Comparison of ENCODE assay signal across 24 cellular contexts in genomic region chrX:48470833-48471118, GRCh38. TPM values are rescaled to one million over a fixed set of nuclear protein-coding genes. Genes with fewer than 3 reads are reported as not detected.
"Had no signal": no experiment of that assay in that cellular context is flagged by ENCODE, and none has a peak within 500 bp of the region (broad histone marks: within the 10 kb centered on the region; RNA-seq: fewer than 3 reads in every experiment).

No MANE protein-coding gene starts in this region.

- H3K27ac ChIP-seq: breast epithelium, foreskin keratinocyte, lower lobe of right lung, prostate gland, skin epidermis, tibial artery, uterus had no signal

- H3K4me3 ChIP-seq: breast epithelium, lower lobe of right lung, prostate gland, skin epidermis, tibial artery, uterus had no signal

- H3K4me1 ChIP-seq: breast epithelium, lower lobe of right lung, prostate gland, uterus had no signal

- DNase-seq: activated B cell treated with CpG ODN at 0.5 μM for 24 hours; activated CD4-positive, alpha-beta T cell treated with anti-CD3 and anti-CD28 coated beads for 48 hours; activated CD8-positive, alpha-beta memory T cell treated with anti-CD3 and anti-CD28 coated beads, Interleukin-2, amount 50 U/mL, for 48 hours; activated CD8-positive, alpha-beta T cell treated with anti-CD3 and anti-CD28 coated beads for 36 hours; activated gamma-delta T cell treated with Interleukin-2 at 50 U/mL for 16 hours; activated T-cell treated with anti-CD3 and anti-CD28 coated beads, Interleukin-2, amount 50 U/mL, for 72 hours; aorta; cerebellar nuclear complex; effector CD8-positive, alpha-beta T cell; lower lobe of right lung; right cardiac atrium; stimulated activated CD4-positive, alpha-beta T cell treated with anti-CD3 and anti-CD28 coated beads, Interleukin-4, amount 100 ng/mL, for 24 hours; stimulated activated naive CD4-positive, alpha-beta T cell; tibial artery; uterus had no signal

- H3K9me3 ChIP-seq: breast epithelium, lower lobe of right lung, prostate gland, tibial artery, uterus had no signal

- ATAC-seq: activated CD8-positive, alpha-beta T cell treated with anti-CD3 and anti-CD28 coated beads for 36 hours; activated T-cell treated with anti-CD3 and anti-CD28 coated beads, Interleukin-2, amount 50 U/mL, for 72 hours; lower lobe of right lung; right cardiac atrium had no signal

- FAIRE-seq: TTC549 had no signal

- H3K36me3 ChIP-seq: breast epithelium, lower lobe of right lung, prostate gland, tibial artery, uterus had no signal

- H3K27me3 ChIP-seq: foreskin keratinocyte, tibial artery, uterus had no signal

RNA-seq across cellular contexts. Expression of gene SSX4B, which starts 59.0 kb away (rescaled TPM):
- total RNA-seq: activated B cell treated with CpG ODN at 0.5 μM for 24 hours; activated CD8-positive, alpha-beta T cell treated with anti-CD3 and anti-CD28 coated beads for 36 hours; activated T-cell treated with anti-CD3 and anti-CD28 coated beads, Interleukin-2, amount 50 U/mL, for 72 hours; aorta; breast epithelium; foreskin keratinocyte; left colon; lower lobe of right lung; omental fat pad; right cardiac atrium; subcutaneous adipose tissue; T-helper 2 cell treated with Interferon-gamma antibody and Interleukin-4, amounts not matched to agents 100 ng/mL and 5 ng/mL, for 36 hours; uterus had no signal
- polyA plus RNA-seq: aorta, foreskin keratinocyte, right cardiac atrium had no signal
